ENCODE assay signal across 1 cellular context in genomic region chr1:36576118-36576517, GRCh38.
TF ChIP-seq lines count a peak whose summit lies in the region.

No MANE protein-coding gene starts in this region.

TF ChIP-seq in K562, 482 proteins besides CTCF, POLR2A, EP300 and RAD21 (continued from another document and continues in another):
- TF ChIP-seq, protein P1, sequence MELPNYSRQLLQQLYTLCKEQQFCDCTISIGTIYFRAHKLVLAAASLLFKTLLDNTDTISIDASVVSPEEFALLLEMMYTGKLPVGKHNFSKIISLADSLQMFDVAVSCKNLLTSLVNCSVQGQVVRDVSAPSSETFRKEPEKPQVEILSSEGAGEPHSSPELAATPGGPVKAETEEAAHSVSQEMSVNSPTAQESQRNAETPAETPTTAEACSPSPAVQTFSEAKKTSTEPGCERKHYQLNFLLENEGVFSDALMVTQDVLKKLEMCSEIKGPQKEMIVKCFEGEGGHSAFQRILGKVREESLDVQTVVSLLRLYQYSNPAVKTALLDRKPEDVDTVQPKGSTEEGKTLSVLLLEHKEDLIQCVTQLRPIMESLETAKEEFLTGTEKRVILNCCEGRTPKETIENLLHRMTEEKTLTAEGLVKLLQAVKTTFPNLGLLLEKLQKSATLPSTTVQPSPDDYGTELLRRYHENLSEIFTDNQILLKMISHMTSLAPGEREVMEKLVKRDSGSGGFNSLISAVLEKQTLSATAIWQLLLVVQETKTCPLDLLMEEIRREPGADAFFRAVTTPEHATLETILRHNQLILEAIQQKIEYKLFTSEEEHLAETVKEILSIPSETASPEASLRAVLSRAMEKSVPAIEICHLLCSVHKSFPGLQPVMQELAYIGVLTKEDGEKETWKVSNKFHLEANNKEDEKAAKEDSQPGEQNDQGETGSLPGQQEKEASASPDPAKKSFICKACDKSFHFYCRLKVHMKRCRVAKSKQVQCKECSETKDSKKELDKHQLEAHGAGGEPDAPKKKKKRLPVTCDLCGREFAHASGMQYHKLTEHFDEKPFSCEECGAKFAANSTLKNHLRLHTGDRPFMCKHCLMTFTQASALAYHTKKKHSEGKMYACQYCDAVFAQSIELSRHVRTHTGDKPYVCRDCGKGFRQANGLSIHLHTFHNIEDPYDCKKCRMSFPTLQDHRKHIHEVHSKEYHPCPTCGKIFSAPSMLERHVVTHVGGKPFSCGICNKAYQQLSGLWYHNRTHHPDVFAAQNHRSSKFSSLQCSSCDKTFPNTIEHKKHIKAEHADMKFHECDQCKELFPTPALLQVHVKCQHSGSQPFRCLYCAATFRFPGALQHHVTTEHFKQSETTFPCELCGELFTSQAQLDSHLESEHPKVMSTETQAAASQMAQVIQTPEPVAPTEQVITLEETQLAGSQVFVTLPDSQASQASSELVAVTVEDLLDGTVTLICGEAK (IDR thresholded peaks at IDR 0.05): no peak
- TF ChIP-seq, protein P1 (CRISPR knock-in tag; IDR thresholded peaks at IDR 0.05): no peak
- no peak for TF ChIP-seq MCM7 (IDR thresholded peaks at IDR 0.05)
- no peak for TF ChIP-seq MCM5 (IDR thresholded peaks at IDR 0.05; ENCODE audit: low read depth)
- TF ChIP-seq OTX1 (CRISPR knock-in tag; IDR thresholded peaks at IDR 0.05): no peak
- TF ChIP-seq ZNF79 (CRISPR knock-in tag; IDR thresholded peaks at IDR 0.05; ENCODE audit: low read depth): no peak
- no peak for TF ChIP-seq MYNN (IDR thresholded peaks at IDR 0.05)
- no peak for TF ChIP-seq MYNN (CRISPR knock-in tag; IDR thresholded peaks at IDR 0.05)
- no peak for TF ChIP-seq THAP12 (CRISPR knock-in tag; IDR thresholded peaks at IDR 0.05)
- no peak for TF ChIP-seq ATF7 (IDR thresholded peaks at IDR 0.05)
- no peak for TF ChIP-seq SUPT5H (IDR thresholded peaks at IDR 0.05)
- no peak for TF ChIP-seq FOXA1 (IDR thresholded peaks at IDR 0.05; ENCODE audit: borderline replicate concordance)
- TF ChIP-seq HDAC1 (IDR thresholded peaks at IDR 0.05): no peak
- TF ChIP-seq, protein P2, sequence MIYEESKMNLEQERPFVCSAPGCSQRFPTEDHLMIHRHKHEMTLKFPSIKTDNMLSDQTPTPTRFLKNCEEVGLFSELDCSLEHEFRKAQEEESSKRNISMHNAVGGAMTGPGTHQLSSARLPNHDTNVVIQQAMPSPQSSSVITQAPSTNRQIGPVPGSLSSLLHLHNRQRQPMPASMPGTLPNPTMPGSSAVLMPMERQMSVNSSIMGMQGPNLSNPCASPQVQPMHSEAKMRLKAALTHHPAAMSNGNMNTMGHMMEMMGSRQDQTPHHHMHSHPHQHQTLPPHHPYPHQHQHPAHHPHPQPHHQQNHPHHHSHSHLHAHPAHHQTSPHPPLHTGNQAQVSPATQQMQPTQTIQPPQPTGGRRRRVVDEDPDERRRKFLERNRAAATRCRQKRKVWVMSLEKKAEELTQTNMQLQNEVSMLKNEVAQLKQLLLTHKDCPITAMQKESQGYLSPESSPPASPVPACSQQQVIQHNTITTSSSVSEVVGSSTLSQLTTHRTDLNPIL (CRISPR knock-in tag; IDR thresholded peaks at IDR 0.05): no peak
- TF ChIP-seq KLF16 (IDR thresholded peaks at IDR 0.05): 0 out of 2 replicates have a peak, but pooled peaks have one; percentile 39
- TF ChIP-seq HCFC1 (IDR thresholded peaks at IDR 0.05; ENCODE audit: low read depth, low read length): peak; percentile 30; the same call in 1 of the 2 replicates
- no peak for TF ChIP-seq FOXK1 (CRISPR knock-in tag; IDR thresholded peaks at IDR 0.05; ENCODE audit: borderline replicate concordance)
- TF ChIP-seq CBFB (CRISPR knock-in tag; IDR thresholded peaks at IDR 0.05): no peak
- no peak for TF ChIP-seq ZBTB1 (CRISPR knock-in tag; IDR thresholded peaks at IDR 0.05; ENCODE audit: borderline replicate concordance, low read depth)
- no peak for TF ChIP-seq ZNF76 (CRISPR knock-in tag; IDR thresholded peaks at IDR 0.05; ENCODE audit: borderline replicate concordance)
- TF ChIP-seq, protein P3, sequence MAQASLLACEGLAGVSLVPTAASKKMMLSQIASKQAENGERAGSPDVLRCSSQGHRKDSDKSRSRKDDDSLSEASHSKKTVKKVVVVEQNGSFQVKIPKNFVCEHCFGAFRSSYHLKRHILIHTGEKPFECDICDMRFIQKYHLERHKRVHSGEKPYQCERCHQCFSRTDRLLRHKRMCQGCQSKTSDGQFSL (CRISPR knock-in tag; IDR thresholded peaks at IDR 0.05): peak; percentile 84
- TF ChIP-seq, protein P3 (tag; IDR thresholded peaks at IDR 0.05): no peak
- TF ChIP-seq KLF1 (tag; IDR thresholded peaks at IDR 0.05): no peak
- TF ChIP-seq, protein P4, sequence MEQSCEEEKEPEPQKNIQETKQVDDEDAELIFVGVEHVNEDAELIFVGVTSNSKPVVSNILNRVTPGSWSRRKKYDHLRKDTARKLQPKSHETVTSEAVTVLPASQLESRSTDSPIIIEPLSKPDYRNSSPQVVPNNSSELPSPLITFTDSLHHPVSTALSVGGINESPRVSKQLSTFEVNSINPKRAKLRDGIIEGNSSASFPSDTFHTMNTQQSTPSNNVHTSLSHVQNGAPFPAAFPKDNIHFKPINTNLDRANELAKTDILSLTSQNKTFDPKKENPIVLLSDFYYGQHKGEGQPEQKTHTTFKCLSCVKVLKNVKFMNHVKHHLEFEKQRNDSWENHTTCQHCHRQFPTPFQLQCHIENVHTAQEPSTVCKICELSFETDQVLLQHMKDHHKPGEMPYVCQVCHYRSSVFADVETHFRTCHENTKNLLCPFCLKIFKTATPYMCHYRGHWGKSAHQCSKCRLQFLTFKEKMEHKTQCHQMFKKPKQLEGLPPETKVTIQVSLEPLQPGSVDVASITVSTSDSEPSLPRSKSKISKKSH (CRISPR knock-in tag; IDR thresholded peaks at IDR 0.05): no peak
- TF ChIP-seq, protein P5, sequence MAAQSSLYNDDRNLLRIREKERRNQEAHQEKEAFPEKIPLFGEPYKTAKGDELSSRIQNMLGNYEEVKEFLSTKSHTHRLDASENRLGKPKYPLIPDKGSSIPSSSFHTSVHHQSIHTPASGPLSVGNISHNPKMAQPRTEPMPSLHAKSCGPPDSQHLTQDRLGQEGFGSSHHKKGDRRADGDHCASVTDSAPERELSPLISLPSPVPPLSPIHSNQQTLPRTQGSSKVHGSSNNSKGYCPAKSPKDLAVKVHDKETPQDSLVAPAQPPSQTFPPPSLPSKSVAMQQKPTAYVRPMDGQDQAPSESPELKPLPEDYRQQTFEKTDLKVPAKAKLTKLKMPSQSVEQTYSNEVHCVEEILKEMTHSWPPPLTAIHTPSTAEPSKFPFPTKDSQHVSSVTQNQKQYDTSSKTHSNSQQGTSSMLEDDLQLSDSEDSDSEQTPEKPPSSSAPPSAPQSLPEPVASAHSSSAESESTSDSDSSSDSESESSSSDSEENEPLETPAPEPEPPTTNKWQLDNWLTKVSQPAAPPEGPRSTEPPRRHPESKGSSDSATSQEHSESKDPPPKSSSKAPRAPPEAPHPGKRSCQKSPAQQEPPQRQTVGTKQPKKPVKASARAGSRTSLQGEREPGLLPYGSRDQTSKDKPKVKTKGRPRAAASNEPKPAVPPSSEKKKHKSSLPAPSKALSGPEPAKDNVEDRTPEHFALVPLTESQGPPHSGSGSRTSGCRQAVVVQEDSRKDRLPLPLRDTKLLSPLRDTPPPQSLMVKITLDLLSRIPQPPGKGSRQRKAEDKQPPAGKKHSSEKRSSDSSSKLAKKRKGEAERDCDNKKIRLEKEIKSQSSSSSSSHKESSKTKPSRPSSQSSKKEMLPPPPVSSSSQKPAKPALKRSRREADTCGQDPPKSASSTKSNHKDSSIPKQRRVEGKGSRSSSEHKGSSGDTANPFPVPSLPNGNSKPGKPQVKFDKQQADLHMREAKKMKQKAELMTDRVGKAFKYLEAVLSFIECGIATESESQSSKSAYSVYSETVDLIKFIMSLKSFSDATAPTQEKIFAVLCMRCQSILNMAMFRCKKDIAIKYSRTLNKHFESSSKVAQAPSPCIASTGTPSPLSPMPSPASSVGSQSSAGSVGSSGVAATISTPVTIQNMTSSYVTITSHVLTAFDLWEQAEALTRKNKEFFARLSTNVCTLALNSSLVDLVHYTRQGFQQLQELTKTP (IDR thresholded peaks at IDR 0.05; ENCODE audit: low read depth in 1 of 2, partially characterized antibody in 2 of 2): no peak
- no peak for TF ChIP-seq PTTG1 (tag; IDR thresholded peaks at IDR 0.05; ENCODE audit: low read depth)
- TF ChIP-seq CHD4 (IDR thresholded peaks at IDR 0.05; ENCODE audit: insufficient read depth, insufficient replicate concordance, low read depth, low read length, poor library complexity, severe bottlenecking): no peak
- TF ChIP-seq MEF2D (tag; conservative IDR thresholded peaks at IDR 0.05; ENCODE audit: low read depth): no peak
- no peak for TF ChIP-seq ZHX1 (conservative IDR thresholded peaks at IDR 0.05; ENCODE audit: low read length)
- TF ChIP-seq POLR2H (tag; IDR thresholded peaks at IDR 0.05; ENCODE audit: low read depth): no peak
- TF ChIP-seq SMAD1 (IDR thresholded peaks at IDR 0.05; ENCODE audit: low read depth, low read length, partially characterized antibody): no peak
- TF ChIP-seq, protein P6, sequence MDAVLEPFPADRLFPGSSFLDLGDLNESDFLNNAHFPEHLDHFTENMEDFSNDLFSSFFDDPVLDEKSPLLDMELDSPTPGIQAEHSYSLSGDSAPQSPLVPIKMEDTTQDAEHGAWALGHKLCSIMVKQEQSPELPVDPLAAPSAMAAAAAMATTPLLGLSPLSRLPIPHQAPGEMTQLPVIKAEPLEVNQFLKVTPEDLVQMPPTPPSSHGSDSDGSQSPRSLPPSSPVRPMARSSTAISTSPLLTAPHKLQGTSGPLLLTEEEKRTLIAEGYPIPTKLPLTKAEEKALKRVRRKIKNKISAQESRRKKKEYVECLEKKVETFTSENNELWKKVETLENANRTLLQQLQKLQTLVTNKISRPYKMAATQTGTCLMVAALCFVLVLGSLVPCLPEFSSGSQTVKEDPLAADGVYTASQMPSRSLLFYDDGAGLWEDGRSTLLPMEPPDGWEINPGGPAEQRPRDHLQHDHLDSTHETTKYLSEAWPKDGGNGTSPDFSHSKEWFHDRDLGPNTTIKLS (IDR thresholded peaks at IDR 0.05; ENCODE audit: borderline replicate concordance, low read depth): no peak
- TF ChIP-seq TSC22D4 (tag; IDR thresholded peaks at IDR 0.05): no peak
- no peak for TF ChIP-seq RBM17 (IDR thresholded peaks at IDR 0.05; ENCODE audit: borderline replicate concordance, low read depth, low read length)
- peak; percentile 35; the same call in 1 of the 2 replicates for TF ChIP-seq CC2D1A (IDR thresholded peaks at IDR 0.05)
- no peak for TF ChIP-seq SLC30A9 (CRISPR knock-in tag; IDR thresholded peaks at IDR 0.05)
